Comparison of ENCODE assay signal across 8 cellular contexts in the genomic region with DNA sequence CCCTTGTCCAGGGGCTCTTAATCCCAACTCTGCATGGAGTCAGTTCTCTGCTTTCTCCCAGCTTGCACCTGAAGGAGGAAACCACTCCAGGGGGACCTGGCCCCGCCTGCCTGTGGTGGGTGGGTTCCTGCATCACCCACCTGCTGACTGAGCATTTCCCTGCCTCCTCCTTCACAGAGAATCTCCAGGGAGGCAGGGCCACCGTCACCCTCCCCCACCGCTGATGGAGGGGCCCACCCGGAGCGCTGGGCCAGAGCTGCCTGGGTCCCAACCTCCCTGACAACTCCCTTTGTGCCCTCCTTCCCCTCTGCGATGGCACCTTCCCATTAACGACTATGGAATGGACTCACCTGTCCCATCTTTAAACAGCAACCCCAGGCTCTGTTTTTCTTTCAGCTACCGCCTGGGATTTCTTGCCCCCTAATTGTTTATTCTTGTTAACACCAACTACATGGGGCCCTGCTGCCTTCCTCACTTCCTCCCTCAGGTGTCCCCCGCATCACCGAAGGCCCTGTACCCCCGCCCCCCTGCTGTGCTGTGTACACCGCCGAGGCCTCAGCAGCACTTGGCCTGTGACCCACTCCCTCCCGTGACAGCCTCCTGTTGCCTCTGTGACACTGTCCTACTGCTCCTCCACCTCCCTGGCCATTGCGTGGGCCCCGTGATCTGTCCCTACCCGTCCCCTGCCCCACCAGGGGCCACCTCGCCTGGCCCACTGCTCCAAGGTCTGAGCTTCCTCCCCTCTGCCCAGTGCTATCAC. TPM values are rescaled to one million over a fixed set of nuclear protein-coding genes. Genes with fewer than 3 reads are reported as not detected.
DNase-seq lines count a peak whose midpoint lies in the region; ATAC-seq and TF ChIP-seq lines count a peak whose summit lies in the region.

No MANE protein-coding gene starts in this region.

- no peaks in the 10 kb centered on the region for H3K79me2 ChIP-seq in mammary epithelial cell (ENCODE audit: insufficient read depth, low read length)

- H2AFZ ChIP-seq in mammary epithelial cell (ENCODE audit: low read depth, low read length), result peak overlapping the region; percentile 76

- H3K36me3 ChIP-seq in BLaER1 treated with 17β-estradiol and CSF1 and Interleukin-3, amounts not matched to agents 10 nM and 100 nM, result peaks cover 9 to 69% (median 48%) of the 10 kb centered on the region in 11 experiments
- H3K36me3 ChIP-seq in HUES48 (ENCODE audit: control insufficient read depth, insufficient read depth, low read length) (peaks cover 57% of the 10 kb centered on the region), mammary epithelial cell (ENCODE audit: insufficient read depth, low read length) (peaks cover 13% of the 10 kb centered on the region), muscle layer of duodenum (ENCODE audit: control insufficient read depth in 1 of 2, insufficient read depth in 2 of 2, low read length in 2 of 2) (no peaks in the 10 kb centered on the region)

- peaks cover 33 to 60% (median 51%) of the 10 kb centered on the region in 10 experiments for H3K4me1 ChIP-seq in BLaER1 treated with 17β-estradiol and CSF1 and Interleukin-3, amounts not matched to agents 10 nM and 100 nM
- H3K4me1 ChIP-seq in HUES48 (ENCODE audit: control insufficient read depth, insufficient read depth, low read length) (0 out of 2 replicates have a peak, but pooled peaks cover 4% of the 10 kb centered on the region), mammary epithelial cell (ENCODE audit: insufficient read depth, low read length) (peaks cover 16% of the 10 kb centered on the region), muscle layer of duodenum (ENCODE audit: control insufficient read depth in 1 of 2, insufficient read depth in 2 of 2, low read length in 2 of 2) (peaks cover 0 to 15% of the 10 kb centered on the region in 2 donors)

- TF ChIP-seq CTCF in mammary epithelial cell (conservative IDR thresholded peaks at IDR 0.05 in 1 of 2, IDR thresholded peaks at IDR 0.05 in 1 of 2; ENCODE audit: extremely low read depth in 1 of 2, insufficient read depth in 1 of 2, low read depth in 1 of 2, low read length in 2 of 2), result no peak

- 22% methylated on average over 8 of the region's 18 CpGs for WGBS in mammary epithelial cell (ENCODE audit: low coverage, missing lambda C conversion rate)

- peak overlapping the region in 8 of 11 experiments; percentile 21 to 65 (median 56); a peak in 13 of 22 replicates for H3K27ac ChIP-seq in BLaER1 treated with 17β-estradiol and CSF1 and Interleukin-3, amounts not matched to agents 10 nM and 100 nM
- peak overlapping the region; percentile 81 for H3K27ac ChIP-seq in HUES48 (ENCODE audit: low read depth, low read length)
- no peak overlapping the region for H3K27ac ChIP-seq in mammary epithelial cell (ENCODE audit: insufficient read depth, low read depth, low read length)
- no peak overlapping the region for H3K27ac ChIP-seq in muscle layer of duodenum (ENCODE audit: low read length)

- intact Hi-C loops in mammary epithelial cell (cut with micrococcal nuclease), result no loop called here

- in situ Hi-C loops in mammary epithelial cell (cut with MboI; ENCODE audit: low sequenced_read_pairs in 2 of 2), result no loop called here

- H3K4me2 ChIP-seq in BLaER1 treated with 17β-estradiol and CSF1 and Interleukin-3, amounts not matched to agents 10 nM and 100 nM, result peak overlapping the region; percentile 88 to 100 (median 99)
- peak overlapping the region; percentile 95 for H3K4me2 ChIP-seq in mammary epithelial cell (ENCODE audit: insufficient read depth, low read depth, low read length)

- H3K4me3 ChIP-seq in BLaER1 treated with 17β-estradiol and CSF1 and Interleukin-3, amounts not matched to agents 10 nM and 100 nM, result peak overlapping the region; percentile 55 to 78 (median 68)
- H3K4me3 ChIP-seq in HUES48 (ENCODE audit: low read depth, low read length), result peak overlapping the region; percentile 78
- H3K4me3 ChIP-seq in mammary epithelial cell (replicated peaks in 1 of 3; ENCODE audit: insufficient read depth in 1 of 3, low read depth in 2 of 3, low read length in 3 of 3), result peak overlapping the region; percentile 55 to 66 (median 60)
- peak overlapping the region; percentile 73 to 80 for H3K4me3 ChIP-seq in muscle layer of duodenum (ENCODE audit: low read depth in 1 of 2, low read length in 2 of 2)

- peak overlapping the region; percentile 61 to 84 (median 75); a peak in 21 of 22 replicates for H3K9ac ChIP-seq in BLaER1 treated with 17β-estradiol and CSF1 and Interleukin-3, amounts not matched to agents 10 nM and 100 nM
- H3K9ac ChIP-seq in HUES48 (ENCODE audit: low read depth, low read length) (peak overlapping the region; percentile 77), mammary epithelial cell (ENCODE audit: insufficient read depth, low read length) (no peak overlapping the region)

- CTCF ChIA-PET in mammary epithelial cell (lab: Charles Lee; ENCODE audit: low non-redundant PET), result no interaction called here

- peaks cover 0 to 87% (median 58%) of the 10 kb centered on the region in 11 experiments; a peak in 16 of 22 replicates for H4K20me1 ChIP-seq in BLaER1 treated with 17β-estradiol and CSF1 and Interleukin-3, amounts not matched to agents 10 nM and 100 nM
- no peaks in the 10 kb centered on the region for H4K20me1 ChIP-seq in mammary epithelial cell (ENCODE audit: insufficient read depth, low read length)

- H3K9me3 ChIP-seq in BLaER1 treated with 17β-estradiol and CSF1 and Interleukin-3, amounts not matched to agents 10 nM and 100 nM (replicated peaks in 1 of 11), result no peaks in the 10 kb centered on the region
- H3K9me3 ChIP-seq in HUES48 (ENCODE audit: control insufficient read depth, insufficient read depth, low read length) (no peaks in the 10 kb centered on the region), mammary epithelial cell (replicated peaks; ENCODE audit: insufficient read depth, low read length) (no peaks in the 10 kb centered on the region), muscle layer of duodenum (ENCODE audit: control insufficient read depth in 1 of 2, low read length in 2 of 2) (no peaks in the 10 kb centered on the region)

- dilution Hi-C loops in mammary epithelial cell (cut with HindIII; ENCODE audit: low sequenced_read_pairs), result no loop called here

- DNase-seq in mammary epithelial cell (no peak), HCEC 1CT (no peak), A172 (ENCODE audit: low spot score) (no peak)
- DNase-seq in stimulated activated CD4-positive, alpha-beta T cell treated with anti-CD3 and anti-CD28 coated beads, Interleukin-4, amount 100 ng/mL, for 1 hour, result no peak

- ATAC-seq in HG02610 (IDR thresholded peaks at IDR 0.05; ENCODE audit: unreplicated experiment), result no peak

- BruUV-seq in mammary epithelial cell (replicated peaks; lab: Mats Ljungman, UMichigan), result no TSS peak

- H3K27me3 ChIP-seq in BLaER1 treated with 17β-estradiol and CSF1 and Interleukin-3, amounts not matched to agents 10 nM and 100 nM, result no peaks in the 10 kb centered on the region
- H3K27me3 ChIP-seq in HUES48 (ENCODE audit: control insufficient read depth, insufficient read depth, low read length) (no peaks in the 10 kb centered on the region), mammary epithelial cell (ENCODE audit: insufficient read depth, low read length) (no peaks in the 10 kb centered on the region), muscle layer of duodenum (ENCODE audit: low read depth, low read length) (no peaks in the 10 kb centered on the region)

RNA-seq across cellular contexts. Expression of gene TEDC2, which starts 0.8 kb away (rescaled TPM):
- 1 to 10 TPM; 1.8 to 7.2 TPM for total RNA-seq in mammary epithelial cell
- polyA plus RNA-seq in mammary epithelial cell, result 6.5 TPM
- polyA minus RNA-seq in mammary epithelial cell, result 8.1 TPM
- 33.2 and 48.6 TPM in 2 replicates for total RNA-seq in A172 (2014; rRNA removed; shearing (Covaris generic))

RNA-seq across cellular contexts. Expression of gene NTN3, which starts 12.0 kb away (rescaled TPM):
- under 1 TPM in 1 of 2 donors, not detected in 1; under 0.01 TPM for total RNA-seq in mammary epithelial cell
- polyA plus RNA-seq in mammary epithelial cell, result not detected
- polyA minus RNA-seq in mammary epithelial cell, result not detected
- 0.12 TPM in 1 of 2 replicates, not detected in the other for total RNA-seq in A172 (2014; rRNA removed; shearing (Covaris generic))

RNA-seq across cellular contexts. Expression of gene TBC1D24, which starts 15.9 kb away (rescaled TPM):
- total RNA-seq in mammary epithelial cell, result 10 to 100 TPM; 11.4 to 12.3 TPM
- 5.6 TPM for polyA plus RNA-seq in mammary epithelial cell
- 8.3 TPM for polyA minus RNA-seq in mammary epithelial cell
- 8.6 and 18.0 TPM in 2 replicates for total RNA-seq in A172 (2014; rRNA removed; shearing (Covaris generic))

RNA-seq across cellular contexts. Expression of gene CCNF, which starts 29.8 kb away (rescaled TPM):
- 10 to 100 TPM in 1 of 2 donors, 1 to 10 TPM in 1; 5.7 to 22.7 TPM for total RNA-seq in mammary epithelial cell
- polyA plus RNA-seq in mammary epithelial cell, result 21.4 TPM
- 76.4 TPM for polyA minus RNA-seq in mammary epithelial cell
- total RNA-seq in A172 (2014; rRNA removed; shearing (Covaris generic)), result 52.0 and 54.5 TPM in 2 replicates

RNA-seq across cellular contexts. Expression of gene ATP6V0C, which starts 54.7 kb away (rescaled TPM):
- 100 to 1,000 TPM in 1 of 2 donors, 10 to 100 TPM in 1; 41.5 to 250 TPM for total RNA-seq in mammary epithelial cell
- polyA plus RNA-seq in mammary epithelial cell, result 95.2 TPM
- 81.4 TPM for polyA minus RNA-seq in mammary epithelial cell
- total RNA-seq in A172 (2014; rRNA removed; shearing (Covaris generic)), result 24.7 and 51.1 TPM in 2 replicates

Comparison
In these comparisons a context has a peak if more than half of its experiments do, and no peak if none do; other contexts are left out.
1. H3K27ac ChIP-seq: peak in BLaER1 treated with 17β-estradiol and CSF1 and Interleukin-3, amounts not matched to agents 10 nM and 100 nM (8 of 11) and HUES48 (single experiment); none in mammary epithelial cell (single experiment) and muscle layer of duodenum (single experiment).
2. Peak in every context shown above with its lines, with median percentiles within 50 percentile points of each other: H3K4me3 ChIP-seq.